ENCODE assay signal across 16 cellular contexts in the genomic region with DNA sequence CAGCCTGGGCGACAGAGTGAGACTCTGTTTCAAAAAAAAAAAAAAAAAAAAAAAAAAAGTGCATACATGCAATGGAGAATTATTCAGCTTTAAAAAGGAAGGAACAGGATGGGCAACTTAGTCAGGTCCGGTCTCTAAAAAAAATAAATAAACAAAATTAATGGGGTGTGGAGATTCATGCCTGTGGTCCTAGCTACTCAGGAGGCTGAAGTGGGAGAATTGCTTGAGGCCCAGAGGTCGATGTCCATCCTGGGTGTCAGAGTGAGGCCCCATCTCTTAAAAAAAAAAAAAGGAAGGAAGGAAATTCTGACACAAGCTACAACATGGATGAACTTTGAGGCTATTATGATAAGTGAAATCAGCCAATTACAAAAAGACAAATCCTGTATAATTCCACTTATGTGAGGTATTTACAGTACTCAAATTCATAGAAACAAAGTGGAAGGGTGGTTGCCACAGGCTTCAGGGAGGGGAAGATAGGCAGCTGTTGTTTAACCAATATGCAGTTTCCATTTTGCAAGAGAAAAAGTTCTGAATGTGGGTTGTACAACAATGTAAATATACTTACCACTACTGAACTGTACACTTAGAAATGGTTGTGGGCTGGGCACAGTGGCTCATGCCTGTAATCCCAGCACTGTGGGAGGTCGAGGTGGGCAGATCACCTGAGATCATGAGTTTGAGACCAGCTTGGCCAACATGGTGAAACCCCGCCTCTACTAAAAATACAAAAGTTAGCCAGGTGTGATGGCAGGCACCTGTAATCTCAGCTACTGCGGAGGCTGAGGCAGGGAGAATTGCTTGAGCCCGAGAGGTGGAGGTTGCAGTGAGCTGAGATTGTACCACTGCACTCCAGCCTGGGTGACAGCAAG. TPM values are rescaled to one million over a fixed set of nuclear protein-coding genes. Genes with fewer than 3 reads are reported as not detected.
A peak's percentile ranks its signal among the peaks of the same experiment; 100 is the strongest.
DNase-seq lines count a peak whose midpoint lies in the region; ATAC-seq and TF ChIP-seq lines count a peak whose summit lies in the region.
"Had no signal": no experiment of that assay in that cellular context is flagged by ENCODE, and none has a peak within 500 bp of the region (broad histone marks: within the 10 kb centered on the region; RNA-seq: fewer than 3 reads in every experiment).

No MANE protein-coding gene starts in this region.

- intact Hi-C loops in cardiac septum (cut with DNase I) (no loop called here), body of pancreas (cut with DNase I) (no loop called here)

- no peaks in the 10 kb centered on the region for H3K9me3 ChIP-seq in body of pancreas

- ATAC-seq in GM18498 (IDR thresholded peaks at IDR 0.05; ENCODE audit: unreplicated experiment) (peak; percentile 28), GM21528 (IDR thresholded peaks at IDR 0.05; ENCODE audit: low FRiP score, unreplicated experiment) (peak; percentile 36), HG03442 (IDR thresholded peaks at IDR 0.05; ENCODE audit: unreplicated experiment) (peak; percentile 19), body of pancreas (no peak)
- ATAC-seq: left ventricle myocardium superior, WTC11 had no signal

- TF ChIP-seq CTCF in body of pancreas (IDR thresholded peaks at IDR 0.05): no peak

- H3K27ac ChIP-seq in body of pancreas: no peak overlapping the region
- H3K27ac ChIP-seq: breast epithelium had no signal

- no peaks in the 10 kb centered on the region for H3K36me3 ChIP-seq in body of pancreas (replicated peaks in 1 of 2; ENCODE audit: insufficient read depth in 1 of 2, low read depth in 2 of 2)
- H3K36me3 ChIP-seq: breast epithelium had no signal

- TF ChIP-seq POLR2A in body of pancreas (IDR thresholded peaks at IDR 0.05): no peak

- H3K27me3 ChIP-seq in body of pancreas: no peaks in the 10 kb centered on the region
- H3K27me3 ChIP-seq: breast epithelium had no signal

- H3K4me3 ChIP-seq in body of pancreas: no peak overlapping the region
- H3K4me3 ChIP-seq: breast epithelium had no signal

- DNase-seq in kidney tubule cell (ENCODE audit: low spot score): peak; percentile 39
- DNase-seq in cardiac septum (ENCODE audit: low spot score): no peak
- no peak for DNase-seq in germinal center (ENCODE audit: low spot score)
- no peak for DNase-seq in body of pancreas
- no peak for DNase-seq in foreskin melanocyte
- DNase-seq: C1 segment of cervical spinal cord, HFFc6, KG1, left ventricle myocardium superior had no signal

- no peaks in the 10 kb centered on the region for H3K4me1 ChIP-seq in body of pancreas
- H3K4me1 ChIP-seq: breast epithelium had no signal

- 81 to 82% methylated on average over 6 to 7 of the region's 7 CpGs for WGBS in body of pancreas, 2 donors

RNA-seq across cellular contexts. Expression of gene APOF, which starts 12.3 kb away (rescaled TPM):
- total RNA-seq in cardiac septum (not detected), body of pancreas (not detected)
- total RNA-seq: activated T-helper 1 cell treated with anti-CD3 and anti-CD28 coated beads, Interleukin-12 subunit alpha, Interleukin-12 subunit beta, Interleukin-2, Interleukin-4 antibody, amounts not matched to agents 30 ng/mL and 10 ng/mL and 1 ng/mL, durations not matched to agents 14 hours and 24 hours and 36 hours; breast epithelium; HFFc6; left ventricle myocardium superior; ureter; WTC11 had no signal

RNA-seq across cellular contexts. Expression of gene STAT2, which starts 15.1 kb away (rescaled TPM):
- 41.1 TPM for total RNA-seq in cardiac septum
- total RNA-seq in body of pancreas: 100 to 1,000 TPM in 1 of 2 donors, 10 to 100 TPM in 1; 65.4 to 106 TPM

RNA-seq across cellular contexts. Expression of gene IL23A, which starts 36.3 kb away (rescaled TPM):
- total RNA-seq in cardiac septum (not detected), body of pancreas (not detected)
- total RNA-seq: left ventricle myocardium superior had no signal

RNA-seq across cellular contexts. Expression of gene PAN2, which starts 41.2 kb away (rescaled TPM):
- total RNA-seq in cardiac septum (46.3 TPM), body of pancreas (10 to 100 TPM; 47.2 to 59.0 TPM)

RNA-seq across cellular contexts. Expression of gene CNPY2, which starts 59.2 kb away (rescaled TPM):
- total RNA-seq in cardiac septum (38.0 TPM), body of pancreas (100 to 1,000 TPM in 1 of 2 donors, 10 to 100 TPM in 1; 40.2 to 103 TPM)
